10 cellular contexts compared by ENCODE assay signal in genomic region chr11:63919267-63920125, GRCh38. TPM values are rescaled to one million over a fixed set of nuclear protein-coding genes. Genes with fewer than 3 reads are reported as not detected.
A peak's percentile ranks its signal among the peaks of the same experiment; 100 is the strongest.
DNase-seq lines count a peak whose midpoint lies in the region; ATAC-seq, FAIRE-seq and TF ChIP-seq lines count a peak whose summit lies in the region.
"Had no signal": no experiment of that assay in that cellular context is flagged by ENCODE, and none has a peak within 500 bp of the region (broad histone marks: within the 10 kb centered on the region; RNA-seq: fewer than 3 reads in every experiment).

No MANE protein-coding gene starts in this region.

- in situ Hi-C loops in HepG2 (cut with HindIII; ENCODE audit: extremely low pct_ligation_motif_present, low pct_unique_long_range_greater_than_20kb), result loop anchor here (10.0 kb wide), 1 partner anchor 155 kb away; the partner anchor contains the start of gene ZFTA

- peaks cover 35% of the 10 kb centered on the region for H3K4me1 Mint-ChIP-seq in mesothelial cell of epicardium

- H2AFZ ChIP-seq in HepG2 (ENCODE audit: low read length), result no peak overlapping the region

- H3K4me2 ChIP-seq in HepG2 (ENCODE audit: low read depth, low read length), result peak overlapping the region; percentile 74

- H3K36me3 Mint-ChIP-seq in mesothelial cell of epicardium, result no peaks in the 10 kb centered on the region
- H3K36me3 Mint-ChIP-seq: CD4-positive, CD25-positive, alpha-beta regulatory T cell had no signal

- peak overlapping the region; percentile 50 for H3K27ac Mint-ChIP-seq in mesothelial cell of epicardium

- H3K27me3 ChIP-seq in HepG2 (ENCODE audit: control insufficient read depth in 1 of 2, insufficient read depth in 2 of 2, low read length in 2 of 2) (peaks cover 0 to 4% of the 10 kb centered on the region in 2 experiments; a peak in 2 of 5 replicates), right lobe of liver (peaks cover 0 to 5% of the 10 kb centered on the region in 2 donors), aorta (ENCODE audit: control insufficient read depth in 1 of 2, insufficient read depth in 2 of 2, low read length in 1 of 2) (no peaks in the 10 kb centered on the region)

- peak overlapping the region; percentile 82 for H3K27ac ChIP-seq in HepG2 (ENCODE audit: extremely low read length, insufficient read depth, low read length)
- no peak overlapping the region for H3K27ac ChIP-seq in right lobe of liver
- H3K27ac ChIP-seq in aorta (ENCODE audit: low read depth in 1 of 2, low read length in 2 of 2), result peak overlapping the region; percentile 14 to 85
- H3K27ac ChIP-seq: epithelial cell of prostate had no signal

- peak in 1 of 2 experiments; percentile 12; a peak in 1 of 4 replicates for TF ChIP-seq EP300 in HepG2 (IDR thresholded peaks at IDR 0.05; ENCODE audit: low read depth in 2 of 2, low read length in 2 of 2)
- TF ChIP-seq EP300 in HepG2 (CRISPR knock-in tag; IDR thresholded peaks at IDR 0.05; ENCODE audit: borderline replicate concordance), result 0 out of 2 replicates have a peak, but pooled peaks have one; percentile 25

- peak; percentile 37 for ATAC-seq in HepG2
- no peak for ATAC-seq in right lobe of liver
- no peak for ATAC-seq in aorta (ENCODE audit: low FRiP score)
- ATAC-seq in GM21825 (IDR thresholded peaks at IDR 0.05; ENCODE audit: unreplicated experiment), result no peak

- CTCF ChIA-PET in HepG2 (lab: Yijun Ruan, JAX; ENCODE audit: low intra/inter-chr PET ratio, low total read pairs), result interaction anchor here (0.5 kb wide), 1 partner anchor 91 kb away, joined by 3 read pairs; no protein-coding TSS in a partner anchor

- peaks cover 48% of the 10 kb centered on the region for H3K4me1 ChIP-seq in HepG2 (ENCODE audit: insufficient read depth, low read length)
- peaks cover 0 to 31% (median 9%) of the 10 kb centered on the region in 4 donors for H3K4me1 ChIP-seq in right lobe of liver
- H3K4me1 ChIP-seq in aorta (ENCODE audit: control insufficient read depth in 1 of 2, insufficient read depth in 2 of 2, low read length in 2 of 2), result no peaks in the 10 kb centered on the region

- H3K79me2 ChIP-seq in HepG2 (ENCODE audit: insufficient read depth, low read length), result no peaks in the 10 kb centered on the region

- H3K27me3 Mint-ChIP-seq in mesothelial cell of epicardium (ENCODE audit: low read depth), result no peaks in the 10 kb centered on the region

- peak overlapping the region; percentile 56 for H3K4me3 Mint-ChIP-seq in mesothelial cell of epicardium

- no peaks in the 10 kb centered on the region for H4K20me1 ChIP-seq in HepG2 (ENCODE audit: insufficient read depth, low read length)

- FAIRE-seq in HepG2 (lab: Jason Lieb, UNC), result no peak

- H3K9me3 Mint-ChIP-seq in mesothelial cell of epicardium, result no peaks in the 10 kb centered on the region

- H3K36me3 ChIP-seq in HepG2 (replicated peaks in 1 of 2; ENCODE audit: control insufficient read depth in 1 of 2, insufficient read depth in 2 of 2, low read length in 2 of 2) (no peaks in the 10 kb centered on the region), right lobe of liver (no peaks in the 10 kb centered on the region), aorta (ENCODE audit: control insufficient read depth in 1 of 2, insufficient read depth in 2 of 2, low read length in 1 of 2) (no peaks in the 10 kb centered on the region)

- intact Hi-C loops in HepG2 (cut with micrococcal nuclease; ENCODE audit: unreplicated experiment) (no loop called here), right lobe of liver (cut with DNase I) (loop anchor here in 1 of 2 donors (10.0 kb wide), 1 partner anchor 145 kb away; no protein-coding TSS in a partner anchor), aorta (cut with DNase I) (loop anchor here in 1 of 2 donors (5.0 kb wide), 1 partner anchor 47 kb away; no protein-coding TSS in a partner anchor)

- H3K4me3 ChIP-seq in HepG2 (replicated peaks in 1 of 3; ENCODE audit: insufficient read depth in 1 of 3, low read depth in 2 of 3, low read length in 3 of 3), result peak overlapping the region; percentile 59 to 84 (median 76)
- no peak overlapping the region for H3K4me3 ChIP-seq in right lobe of liver
- peak overlapping the region; percentile 33 for H3K4me3 ChIP-seq in choroid plexus epithelial cell (ENCODE audit: low read depth, low read length)
- peak overlapping the region in 1 of 2 donors; percentile 12 for H3K4me3 ChIP-seq in aorta (ENCODE audit: low read length in 2 of 2)

- DNase-seq in HepG2 (ENCODE audit: low spot score) (peak; percentile 76), right lobe of liver (no peak), choroid plexus epithelial cell (ENCODE audit: low read depth) (no peak), mesothelial cell of epicardium (ENCODE audit: low spot score in 2 of 2, unreplicated experiment in 2 of 2) (no peak), aorta (no peak), NCI-H345 treated with DMSO at 0.1 percent for 48 hours (lab: John Stamatoyannopoulos, UW; ENCODE audit: unreplicated experiment) (no peak), NCI-H2081 (lab: John Stamatoyannopoulos, UW) (no peak)
- DNase-seq: CD4-positive, CD25-positive, alpha-beta regulatory T cell had no signal

- peak overlapping the region; percentile 72 for H3K9ac ChIP-seq in HepG2 (ENCODE audit: insufficient read depth, low read depth, low read length)

- TF ChIP-seq CTCF in HepG2 (CRISPR knock-in tag; IDR thresholded peaks at IDR 0.05), result no peak; the same call in 1 of the 2 replicates
- no peak for TF ChIP-seq CTCF in right lobe of liver (IDR thresholded peaks at IDR 0.05)
- no peak for TF ChIP-seq CTCF in choroid plexus epithelial cell (conservative IDR thresholded peaks at IDR 0.05; ENCODE audit: low read depth, low read length)
- TF ChIP-seq CTCF in mesothelial cell of epicardium (IDR thresholded peaks at IDR 0.05; ENCODE audit: unreplicated experiment), result no peak

- POLR2A ChIA-PET in HepG2 (lab: Yijun Ruan, JAX), result interaction anchor here (0.8 to 2.0 kb wide), 12 partner anchors 12 to 153 kb away, joined by 3 to 15 read pairs (median 6); partner anchors contain the start of genes COX8A and MARK2

- TF ChIP-seq RAD21 in HepG2 (CRISPR knock-in tag; IDR thresholded peaks at IDR 0.05), result no peak

- BruUV-seq in HepG2 (replicated peaks; lab: Mats Ljungman, UMichigan), result TSS peak; percentile 96

- TF ChIP-seq POLR2A in HepG2 (IDR thresholded peaks at IDR 0.05; ENCODE audit: insufficient read depth in 1 of 2, low read depth in 2 of 2, low read length in 2 of 2) (peak in 1 of 2 experiments; percentile 43; a peak in 1 of 4 replicates), right lobe of liver (IDR thresholded peaks at IDR 0.05) (no peak)

- 20% methylated on average over 24 of the region's 41 CpGs for WGBS in HepG2 (ENCODE audit: low lambda C conversion rate)
- 27% methylated on average over 3 of the region's 41 CpGs for WGBS in right lobe of liver (ENCODE audit: insufficient coverage, low coverage, low lambda C conversion rate, missing lambda C conversion rate)
- WGBS in aorta, 2 donors, result 2 to 4% methylated on average over 28 to 41 of the region's 41 CpGs

- H3K9me3 ChIP-seq in HepG2 (ENCODE audit: low read length), result no peaks in the 10 kb centered on the region
- H3K9me3 ChIP-seq in right lobe of liver, result no peaks in the 10 kb centered on the region
- H3K9me3 ChIP-seq in aorta (ENCODE audit: control insufficient read depth, low read length), result no peaks in the 10 kb centered on the region

RNA-seq across cellular contexts. Expression of gene RCOR2, which starts 2.5 kb away (rescaled TPM):
- 6.9 and 8.5 TPM in 2 replicates for total RNA-seq in HepG2 (2016; rRNA removed; fragmentation: Illumina TruSeq; extraction: Trizol)
- total RNA-seq in HepG2 (2016; cell fraction: cytosol; rRNA removed; fragmentation: Illumina TruSeq; extraction: Trizol; ENCODE audit: low read depth), result 4.0 and 4.8 TPM in 2 replicates
- total RNA-seq in HepG2 (2016; cell fraction: insoluble cytoplasmic fraction; rRNA removed; fragmentation: Illumina TruSeq; extraction: Trizol), result 5.2 and 8.3 TPM in 2 replicates
- total RNA-seq in HepG2 (2016; cell fraction: membrane; rRNA removed; fragmentation: Illumina TruSeq; extraction: Trizol), result 9.3 and 10.4 TPM in 2 replicates
- 4.9 and 5.7 TPM in 2 replicates for total RNA-seq in HepG2 (2016; cell fraction: nucleus; rRNA removed; fragmentation: Illumina TruSeq; extraction: Trizol)
- polyA plus RNA-seq in HepG2 (2011; rRNA removed), result 8.3 and 9.1 TPM in 2 replicates
- 6.2 and 8.1 TPM in 2 replicates for polyA plus RNA-seq in HepG2 (2011; cell fraction: cytosol; rRNA removed)
- 12.4 and 14.3 TPM in 2 replicates for polyA plus RNA-seq in HepG2 (2011; cell fraction: nucleus; rRNA removed)
- polyA plus RNA-seq in HepG2 (2012), result 4.5 and 6.4 TPM in 2 replicates
- polyA plus RNA-seq in HepG2 (2016; cell fraction: cytosol; fragmentation: Illumina TruSeq; extraction: Trizol; ENCODE audit: low read depth), result 5.0 and 5.5 TPM in 2 replicates
- 8.9 and 9.7 TPM in 2 replicates for polyA plus RNA-seq in HepG2 (2016; cell fraction: insoluble cytoplasmic fraction; fragmentation: Illumina TruSeq; extraction: Trizol; ENCODE audit: low read depth)
- polyA plus RNA-seq in HepG2 (2016; cell fraction: membrane; fragmentation: Illumina TruSeq; extraction: Trizol; ENCODE audit: low read depth), result 8.9 and 10.1 TPM in 2 replicates
- polyA plus RNA-seq in HepG2 (2016; cell fraction: nucleus; fragmentation: Illumina TruSeq; extraction: Trizol; ENCODE audit: insufficient read depth, low read depth), result 16.2 and 16.9 TPM in 2 replicates
- 2.5 and 13.8 TPM in 2 replicates for polyA minus RNA-seq in HepG2 (2011; rRNA and poly(A)+ RNA removed; ENCODE audit: low replicate concordance)
- 5.5 and 6.2 TPM in 2 replicates for polyA minus RNA-seq in HepG2 (2011; cell fraction: cytosol; rRNA and poly(A)+ RNA removed)
- polyA minus RNA-seq in HepG2 (2011; cell fraction: nucleus; rRNA and poly(A)+ RNA removed), result 3.2 and 3.3 TPM in 2 replicates
- under 1 TPM in 1 of 6 experiments, not detected in 5; 0.15 TPM for total RNA-seq in right lobe of liver
- 28.6 to 33.7 TPM (median 30.6 TPM) in 3 replicates for total RNA-seq in mesothelial cell of epicardium
- total RNA-seq in aorta, result 1 to 10 TPM in 1 of 2 donors, under 1 TPM in 1; 0.78 to 4.8 TPM
- polyA plus RNA-seq in aorta, result 1 to 10 TPM in 1 of 2 donors, under 1 TPM in 1; 0.63 to 1.9 TPM
- total RNA-seq: CD4-positive, CD25-positive, alpha-beta regulatory T cell had no signal
- polyA plus RNA-seq: CD4-positive, CD25-positive, alpha-beta regulatory T cell had no signal

RNA-seq across cellular contexts. Expression of gene NAA40, which starts 19.3 kb away (rescaled TPM):
- 17.1 and 17.9 TPM in 2 replicates for total RNA-seq in HepG2 (2016; rRNA removed; fragmentation: Illumina TruSeq; extraction: Trizol)
- 1.8 and 2.2 TPM in 2 replicates for total RNA-seq in HepG2 (2016; cell fraction: cytosol; rRNA removed; fragmentation: Illumina TruSeq; extraction: Trizol; ENCODE audit: low read depth)
- 15.4 and 20.1 TPM in 2 replicates for total RNA-seq in HepG2 (2016; cell fraction: insoluble cytoplasmic fraction; rRNA removed; fragmentation: Illumina TruSeq; extraction: Trizol)
- 6.7 and 7.0 TPM in 2 replicates for total RNA-seq in HepG2 (2016; cell fraction: membrane; rRNA removed; fragmentation: Illumina TruSeq; extraction: Trizol)
- 15.0 and 17.0 TPM in 2 replicates for total RNA-seq in HepG2 (2016; cell fraction: nucleus; rRNA removed; fragmentation: Illumina TruSeq; extraction: Trizol)
- 11.1 and 14.3 TPM in 2 replicates for polyA plus RNA-seq in HepG2 (2011; rRNA removed)
- 9.0 and 9.1 TPM in 2 replicates for polyA plus RNA-seq in HepG2 (2011; cell fraction: cytosol; rRNA removed)
- polyA plus RNA-seq in HepG2 (2011; cell fraction: nucleus; rRNA removed), result 34.5 and 44.9 TPM in 2 replicates
- 8.9 TPM in 2 replicates for polyA plus RNA-seq in HepG2 (2012)
- 2.0 and 2.2 TPM in 2 replicates for polyA plus RNA-seq in HepG2 (2016; cell fraction: cytosol; fragmentation: Illumina TruSeq; extraction: Trizol; ENCODE audit: low read depth)
- polyA plus RNA-seq in HepG2 (2016; cell fraction: insoluble cytoplasmic fraction; fragmentation: Illumina TruSeq; extraction: Trizol; ENCODE audit: low read depth), result 19.2 and 20.6 TPM in 2 replicates
- polyA plus RNA-seq in HepG2 (2016; cell fraction: membrane; fragmentation: Illumina TruSeq; extraction: Trizol; ENCODE audit: low read depth), result 4.0 and 4.3 TPM in 2 replicates
- polyA plus RNA-seq in HepG2 (2016; cell fraction: nucleus; fragmentation: Illumina TruSeq; extraction: Trizol; ENCODE audit: insufficient read depth, low read depth), result 43.1 and 48.7 TPM in 2 replicates
- 10.7 and 27.3 TPM in 2 replicates for polyA minus RNA-seq in HepG2 (2011; rRNA and poly(A)+ RNA removed; ENCODE audit: low replicate concordance)
- polyA minus RNA-seq in HepG2 (2011; cell fraction: cytosol; rRNA and poly(A)+ RNA removed), result 3.8 and 4.3 TPM in 2 replicates
- 18.0 and 19.6 TPM in 2 replicates for polyA minus RNA-seq in HepG2 (2011; cell fraction: nucleus; rRNA and poly(A)+ RNA removed)
- 1 to 10 TPM; 3.6 to 7.5 (median 4.6) TPM for total RNA-seq in right lobe of liver
- 50.7 to 53.7 TPM (median 51.4 TPM) in 3 replicates for total RNA-seq in mesothelial cell of epicardium
- 10 to 100 TPM; 16.1 to 26.9 TPM for total RNA-seq in aorta
- 10 to 100 TPM in 1 of 2 donors, 1 to 10 TPM in 1; 5.3 to 20.7 TPM for polyA plus RNA-seq in aorta

RNA-seq across cellular contexts. Expression of gene COX8A, which starts 54.9 kb away (rescaled TPM):
- 393 and 406 TPM in 2 replicates for total RNA-seq in HepG2 (2016; rRNA removed; fragmentation: Illumina TruSeq; extraction: Trizol)
- 208 and 256 TPM in 2 replicates for total RNA-seq in HepG2 (2016; cell fraction: cytosol; rRNA removed; fragmentation: Illumina TruSeq; extraction: Trizol; ENCODE audit: low read depth)
- total RNA-seq in HepG2 (2016; cell fraction: insoluble cytoplasmic fraction; rRNA removed; fragmentation: Illumina TruSeq; extraction: Trizol), result 417 and 435 TPM in 2 replicates
- total RNA-seq in HepG2 (2016; cell fraction: membrane; rRNA removed; fragmentation: Illumina TruSeq; extraction: Trizol), result 247 and 301 TPM in 2 replicates
- 164 and 188 TPM in 2 replicates for total RNA-seq in HepG2 (2016; cell fraction: nucleus; rRNA removed; fragmentation: Illumina TruSeq; extraction: Trizol)
- 202 and 217 TPM in 2 replicates for polyA plus RNA-seq in HepG2 (2011; rRNA removed)
- polyA plus RNA-seq in HepG2 (2011; cell fraction: cytosol; rRNA removed), result 241 and 483 TPM in 2 replicates
- polyA plus RNA-seq in HepG2 (2011; cell fraction: nucleus; rRNA removed), result 200 and 266 TPM in 2 replicates
- polyA plus RNA-seq in HepG2 (2012), result 160 and 192 TPM in 2 replicates
- polyA plus RNA-seq in HepG2 (2016; cell fraction: cytosol; fragmentation: Illumina TruSeq; extraction: Trizol; ENCODE audit: low read depth), result 231 and 257 TPM in 2 replicates
- 441 and 468 TPM in 2 replicates for polyA plus RNA-seq in HepG2 (2016; cell fraction: insoluble cytoplasmic fraction; fragmentation: Illumina TruSeq; extraction: Trizol; ENCODE audit: low read depth)
- 285 and 298 TPM in 2 replicates for polyA plus RNA-seq in HepG2 (2016; cell fraction: membrane; fragmentation: Illumina TruSeq; extraction: Trizol; ENCODE audit: low read depth)
- 310 TPM in 2 replicates for polyA plus RNA-seq in HepG2 (2016; cell fraction: nucleus; fragmentation: Illumina TruSeq; extraction: Trizol; ENCODE audit: insufficient read depth, low read depth)
- 341 and 520 TPM in 2 replicates for polyA minus RNA-seq in HepG2 (2011; rRNA and poly(A)+ RNA removed; ENCODE audit: low replicate concordance)
- 121 and 141 TPM in 2 replicates for polyA minus RNA-seq in HepG2 (2011; cell fraction: cytosol; rRNA and poly(A)+ RNA removed)
- polyA minus RNA-seq in HepG2 (2011; cell fraction: nucleus; rRNA and poly(A)+ RNA removed), result 24.2 and 29.4 TPM in 2 replicates
- 100 to 1,000 TPM; 144 to 385 (median 177) TPM for total RNA-seq in right lobe of liver
- total RNA-seq in mesothelial cell of epicardium, result 169 to 178 TPM (median 177 TPM) in 3 replicates
- total RNA-seq in aorta, result 100 to 1,000 TPM; 135 to 175 TPM
- polyA plus RNA-seq in aorta, result 100 to 1,000 TPM; 499 to 669 TPM

Comparison
In these comparisons a context has a peak if more than half of its experiments do, and no peak if none do; other contexts are left out.
1. H3K27ac ChIP-seq: peak in HepG2 (single experiment) and aorta (2 of 2); none in right lobe of liver (0 of 3).
2. H3K4me3 ChIP-seq: peak in HepG2 (3 of 3) and choroid plexus epithelial cell (single experiment); none in right lobe of liver (0 of 3).